Comparison of ENCODE assay signal across 1 cellular context in the genomic region with DNA sequence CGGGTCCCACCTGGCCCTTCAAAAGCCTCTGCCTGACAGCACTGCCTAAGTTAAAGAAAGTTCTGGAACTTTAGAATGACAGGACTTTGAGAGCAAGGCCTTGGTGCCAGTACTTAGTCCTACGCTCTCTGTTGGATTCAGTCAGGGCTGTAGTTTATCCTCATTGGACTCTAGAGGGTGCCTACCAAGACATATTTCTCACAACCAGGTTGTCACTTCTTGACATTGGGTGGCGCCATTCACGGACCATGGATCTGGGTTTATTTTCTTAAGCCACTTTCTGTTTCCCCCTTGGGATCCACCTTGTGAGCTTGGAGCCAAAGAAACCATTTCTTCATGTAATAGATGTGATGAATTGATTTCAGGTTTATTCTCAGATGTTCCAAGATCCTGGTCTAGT.
TF ChIP-seq lines count a peak whose summit lies in the region.

No MANE protein-coding gene starts in this region.

TF ChIP-seq in GM23338, 12 proteins besides CTCF, POLR2A, EP300 and RAD21 (continued from another document):
- no peak for TF ChIP-seq ZNF331 (CRISPR knock-in tag; IDR thresholded peaks at IDR 0.05; ENCODE audit: low read depth)
